Comparison of ENCODE assay signal across 21 cellular contexts in genomic region chr9:110797611-110798010, GRCh38.
DNase-seq lines count a peak whose midpoint lies in the region; ATAC-seq, FAIRE-seq and TF ChIP-seq lines count a peak whose summit lies in the region.
"Had no signal": no experiment of that assay in that cellular context is flagged by ENCODE, and none has a peak within 500 bp of the region (broad histone marks: within the 10 kb centered on the region; RNA-seq: fewer than 3 reads in every experiment).

No MANE protein-coding gene starts in this region.

- BruUV-seq in endothelial cell of umbilical vein (replicated peaks; lab: Mats Ljungman, UMichigan) = no TSS peak

- H3K79me2 ChIP-seq in endothelial cell of umbilical vein (ENCODE audit: control insufficient read depth, insufficient read depth, low read length) = no peaks in the 10 kb centered on the region

- no peaks in the 10 kb centered on the region for H3K36me3 Mint-ChIP-seq in osteocyte (ENCODE audit: unreplicated experiment)
- H3K36me3 Mint-ChIP-seq: activated naive CD8-positive, alpha-beta T cell had no signal

- H3K9ac ChIP-seq in endothelial cell of umbilical vein (replicated peaks; ENCODE audit: extremely low read depth, insufficient read depth, low read length) = no peak overlapping the region

- H3K9me3 Mint-ChIP-seq in osteocyte (ENCODE audit: unreplicated experiment) = peaks cover 4% of the 10 kb centered on the region
- H3K9me3 Mint-ChIP-seq: T-helper 1 cell treated with Interleukin-12 subunit alpha and Interleukin-12 subunit beta and Interleukin-4 antibody, amounts not matched to agents 30 μg/mL and 1 μg/mL, for 36 hours had no signal

- no peak overlapping the region for H2AFZ ChIP-seq in endothelial cell of umbilical vein (ENCODE audit: low read depth, low read length)

- FAIRE-seq in endothelial cell of umbilical vein (lab: Jason Lieb, UNC) = peak; percentile 28
- FAIRE-seq: pancreas had no signal

- H4K20me1 ChIP-seq in endothelial cell of umbilical vein (replicated peaks; ENCODE audit: control insufficient read depth, extremely low read depth, insufficient read depth, low read length) = no peaks in the 10 kb centered on the region

- H3K27ac ChIP-seq in RWPE1 = no peak overlapping the region
- H3K27ac ChIP-seq in endothelial cell of umbilical vein (ENCODE audit: insufficient read depth, low read depth, low read length) = no peak overlapping the region
- H3K27ac ChIP-seq: pancreas, skin epidermis had no signal

- H3K27ac Mint-ChIP-seq in osteocyte (ENCODE audit: unreplicated experiment) = peak overlapping the region; percentile 86
- H3K27ac Mint-ChIP-seq: activated CD8-positive, alpha-beta T cell treated with anti-CD3 and anti-CD28 coated beads for 36 hours; activated naive CD8-positive, alpha-beta T cell; T-helper 1 cell treated with Interleukin-12 subunit alpha and Interleukin-12 subunit beta and Interleukin-4 antibody, amounts not matched to agents 30 μg/mL and 1 μg/mL, for 36 hours had no signal

- H3K4me1 Mint-ChIP-seq in osteocyte (ENCODE audit: unreplicated experiment) = peaks cover 42% of the 10 kb centered on the region

- POLR2A ChIA-PET in RWPE1 (lab: Yijun Ruan, JAX; ENCODE audit: low non-redundant PET) (no interaction called here), endothelial cell of umbilical vein (lab: Charles Lee) (no interaction called here)

- TF ChIP-seq CTCF in RWPE1 (conservative IDR thresholded peaks at IDR 0.05; ENCODE audit: low read depth) = no peak
- TF ChIP-seq CTCF in endothelial cell of umbilical vein (IDR thresholded peaks at IDR 0.05; ENCODE audit: extremely low read depth in 1 of 2, insufficient read depth in 1 of 2, low read depth in 1 of 2, low read length in 2 of 2) = no peak
- no peak for TF ChIP-seq CTCF in osteocyte (IDR thresholded peaks at IDR 0.05)

- H3K4me1 ChIP-seq in endothelial cell of umbilical vein (ENCODE audit: control insufficient read depth, extremely low read depth, insufficient read depth, low read length) = peaks cover 12% of the 10 kb centered on the region
- H3K4me1 ChIP-seq: pancreas had no signal

- H3K4me3 ChIP-seq in endothelial cell of umbilical vein (replicated peaks in 1 of 3; ENCODE audit: insufficient read depth in 1 of 3, low read depth in 1 of 3, low read length in 3 of 3) = no peak overlapping the region
- H3K4me3 ChIP-seq: pancreas, skin epidermis had no signal

- no peaks in the 10 kb centered on the region for H3K9me3 ChIP-seq in endothelial cell of umbilical vein (replicated peaks; ENCODE audit: control insufficient read depth, insufficient read depth, low read length)
- H3K9me3 ChIP-seq: pancreas had no signal

- intact Hi-C loops in endothelial cell of umbilical vein (cut with micrococcal nuclease) = loop anchor here (5.0 kb wide), 1 partner anchor 55 kb away; no protein-coding TSS in a partner anchor

- H3K27me3 ChIP-seq in endothelial cell of umbilical vein (ENCODE audit: control insufficient read depth in 2 of 2, insufficient read depth in 2 of 2, low read length in 2 of 2) = no peaks in the 10 kb centered on the region
- H3K27me3 ChIP-seq: pancreas had no signal

- DNase-seq in ELR (ENCODE audit: low read depth) = peak; percentile 95
- peak; percentile 77 for DNase-seq in RWPE1 (ENCODE audit: low spot score)
- DNase-seq in endothelial cell of umbilical vein (ENCODE audit: low read depth, low spot score) = peak; percentile 40
- no peak for DNase-seq in osteocyte (ENCODE audit: extremely low spot score, unreplicated experiment)
- no peak for DNase-seq in activated CD4-positive, alpha-beta T cell treated with anti-CD3 and anti-CD28 coated beads for 48 hours
- no peak for DNase-seq in midbrain (lab: John Stamatoyannopoulos, UW)
- DNase-seq: activated CD8-positive, alpha-beta T cell treated with anti-CD3 and anti-CD28 coated beads for 36 hours; activated T-cell treated with anti-CD3 and anti-CD28 coated beads, Interleukin-2, amount 50 U/mL, for 4 hours; C1 segment of cervical spinal cord; caudate nucleus; DMS53; GOT3; NCI-H1694; NCI-H226; NK-92 treated with Interleukin-12 subunit alpha and Interleukin-12 subunit beta, amount 100 ng/mL, for 24 hours; pancreas had no signal

- no peak for ATAC-seq in HG03097 (IDR thresholded peaks at IDR 0.05; ENCODE audit: low FRiP score, unreplicated experiment)
- ATAC-seq in HG02884 (IDR thresholded peaks at IDR 0.05; ENCODE audit: unreplicated experiment) = no peak
- ATAC-seq: activated CD8-positive, alpha-beta T cell treated with anti-CD3 and anti-CD28 coated beads for 36 hours; activated T-cell treated with anti-CD3 and anti-CD28 coated beads, Interleukin-2, amount 50 U/mL, for 4 hours; pancreas had no signal

- no peaks in the 10 kb centered on the region for H3K27me3 Mint-ChIP-seq in osteocyte (ENCODE audit: unreplicated experiment)
- H3K27me3 Mint-ChIP-seq: activated CD8-positive, alpha-beta T cell treated with anti-CD3 and anti-CD28 coated beads for 36 hours; activated naive CD8-positive, alpha-beta T cell had no signal

- peak overlapping the region; percentile 20 for H3K4me3 Mint-ChIP-seq in osteocyte (ENCODE audit: unreplicated experiment)
- H3K4me3 Mint-ChIP-seq: activated CD8-positive, alpha-beta T cell treated with anti-CD3 and anti-CD28 coated beads for 36 hours; activated naive CD8-positive, alpha-beta T cell; activated T-cell treated with anti-CD3 and anti-CD28 coated beads, Interleukin-2, amount 50 U/mL, for 4 hours; T-helper 1 cell treated with Interleukin-12 subunit alpha and Interleukin-12 subunit beta and Interleukin-4 antibody, amounts not matched to agents 30 μg/mL and 1 μg/mL, for 36 hours had no signal

- H3K4me2 ChIP-seq in endothelial cell of umbilical vein (ENCODE audit: insufficient read depth, low read length) = peak overlapping the region; percentile 21

- dilution Hi-C loops in endothelial cell of umbilical vein (cut with MboI; ENCODE audit: extremely low pct_ligation_motif_present, low sequenced_read_pairs) = no loop called here

- TF ChIP-seq POLR2A in endothelial cell of umbilical vein (IDR thresholded peaks at IDR 0.05; ENCODE audit: low read depth, low read length) = no peak

- CTCF ChIA-PET in RWPE1 (lab: Yijun Ruan, JAX) (no interaction called here), endothelial cell of umbilical vein (lab: Charles Lee) (no interaction called here)

- H3K36me3 ChIP-seq in endothelial cell of umbilical vein (ENCODE audit: control insufficient read depth in 2 of 2, extremely low read depth in 1 of 2, insufficient read depth in 2 of 2, low read length in 2 of 2) = no peaks in the 10 kb centered on the region
- H3K36me3 ChIP-seq: pancreas had no signal

- no peaks in the 10 kb centered on the region for H3K9me1 ChIP-seq in endothelial cell of umbilical vein (replicated peaks; ENCODE audit: control insufficient read depth, extremely low read depth, insufficient read depth, low read length)

TF ChIP-seq in endothelial cell of umbilical vein, 7 proteins besides CTCF, POLR2A, EP300 and RAD21:
- TF ChIP-seq FOS (IDR thresholded peaks at IDR 0.05; ENCODE audit: borderline replicate concordance, insufficient read depth, low read length) = no peak
- peak; percentile 13 for TF ChIP-seq GATA2 (IDR thresholded peaks at IDR 0.05; ENCODE audit: insufficient read depth, insufficient read length, low read depth, low read length)
TF ChIP-seq in endothelial cell of umbilical vein: peak in this region for 1.

Comparison
In these comparisons a context has a peak if more than half of its experiments do, and no peak if none do; other contexts are left out.
1. DNase-seq: peak in ELR (single experiment), RWPE1 (single experiment) and endothelial cell of umbilical vein (single experiment); none in osteocyte (single experiment), activated CD4-positive, alpha-beta T cell treated with anti-CD3 and anti-CD28 coated beads for 48 hours (single experiment) and midbrain (single experiment).